8 cellular contexts compared by ENCODE assay signal in the genomic region with DNA sequence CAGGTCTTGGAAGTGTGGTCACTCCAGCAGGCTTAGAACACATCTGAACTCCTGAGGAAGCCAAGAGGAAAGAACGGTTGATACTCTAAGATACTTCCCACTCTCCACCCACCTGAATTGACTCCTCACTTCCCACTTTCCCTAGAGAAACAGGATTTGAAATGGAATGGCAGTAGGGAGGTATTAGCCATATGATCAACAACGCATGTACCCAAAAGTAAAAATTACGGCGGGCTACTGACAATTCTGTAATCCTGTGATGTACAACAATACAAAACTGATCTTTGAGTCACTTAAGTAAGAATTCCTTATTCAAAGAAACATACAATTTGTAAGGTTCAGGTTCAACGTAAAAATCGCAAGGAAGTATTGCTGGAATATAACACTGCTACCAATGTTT. TPM values are rescaled to one million over a fixed set of nuclear protein-coding genes. Genes with fewer than 3 reads are reported as not detected.
DNase-seq lines count a peak whose midpoint lies in the region; ATAC-seq and TF ChIP-seq lines count a peak whose summit lies in the region.

No MANE protein-coding gene starts in this region.

- peak overlapping the region in 1 of 10 donors; percentile 48 for H3K4me3 Mint-ChIP-seq in naive thymus-derived CD8-positive, alpha-beta T cell

- POLR2A ChIA-PET in naive thymus-derived CD8-positive, alpha-beta T cell (lab: Charles Lee): no interaction called here

- peak overlapping the region; percentile 88 for H3K4me3 ChIP-seq in HL-60 (replicated peaks; ENCODE audit: insufficient read depth, low read length)
- H3K4me3 ChIP-seq in subcutaneous abdominal adipose tissue (ENCODE audit: low read depth in 1 of 5, low read length in 5 of 5): peak overlapping the region; percentile 78 to 97 (median 89)

- peaks cover 0 to 3% (median 2%) of the 10 kb centered on the region in 3 donors for H3K36me3 Mint-ChIP-seq in naive thymus-derived CD8-positive, alpha-beta T cell

- TF ChIP-seq CTCF in HL-60 (IDR thresholded peaks at IDR 0.05; ENCODE audit: insufficient read depth, low read length): no peak

- no peaks in the 10 kb centered on the region for H3K27me3 ChIP-seq in HL-60 (ENCODE audit: insufficient read depth, poor library complexity, severe bottlenecking)
- H3K27me3 ChIP-seq in subcutaneous abdominal adipose tissue (ENCODE audit: control insufficient read depth in 5 of 5, insufficient read depth in 4 of 5, low read length in 5 of 5): no peaks in the 10 kb centered on the region

- peaks cover 0 to 3% (median 0%) of the 10 kb centered on the region in 9 donors for H3K9me3 Mint-ChIP-seq in naive thymus-derived CD8-positive, alpha-beta T cell

- peak overlapping the region; percentile 2 to 86 (median 50) for H3K9ac ChIP-seq in subcutaneous abdominal adipose tissue (ENCODE audit: low read length in 5 of 5)

- H3K27ac Mint-ChIP-seq in naive thymus-derived CD8-positive, alpha-beta T cell: no peak overlapping the region

- DNase-seq in HL-60 (ENCODE audit: low read depth in 1 of 2, low spot score in 1 of 2) (no peak), caudate nucleus (lab: John Stamatoyannopoulos, UW) (peak in 4 of 61 donors; percentile 28 to 56 (median 38)), kidney tubule cell (ENCODE audit: low spot score) (peak; percentile 20), NCI-H2171 treated with DMSO at 0.1 percent for 48 hours (lab: John Stamatoyannopoulos, UW) (no peak), NK-92 (lab: John Stamatoyannopoulos, UW; ENCODE audit: unreplicated experiment) (no peak)
- no peak for DNase-seq in naive thymus-derived CD8-positive, alpha-beta T cell

- peaks cover 0 to 16% (median 14%) of the 10 kb centered on the region in 5 donors for H3K36me3 ChIP-seq in subcutaneous abdominal adipose tissue (ENCODE audit: control insufficient read depth in 5 of 5, insufficient read depth in 5 of 5, low read length in 5 of 5)

- ATAC-seq in naive thymus-derived CD8-positive, alpha-beta T cell: no peak
- ATAC-seq in GM21381 (IDR thresholded peaks at IDR 0.05; ENCODE audit: unreplicated experiment): no peak

- H3K4me1 Mint-ChIP-seq in naive thymus-derived CD8-positive, alpha-beta T cell: peaks cover 5 to 16% (median 13%) of the 10 kb centered on the region in 4 donors

- H3K9me3 ChIP-seq in subcutaneous abdominal adipose tissue (ENCODE audit: control insufficient read depth in 5 of 5, low read length in 5 of 5): no peaks in the 10 kb centered on the region

- peaks cover 5 to 17% (median 13%) of the 10 kb centered on the region in 5 donors for H3K27me3 Mint-ChIP-seq in naive thymus-derived CD8-positive, alpha-beta T cell

- H3K27ac ChIP-seq in HL-60 (replicated peaks) (no peak overlapping the region), caudate nucleus (ENCODE audit: low read depth, low read length) (peak overlapping the region; percentile 94), subcutaneous abdominal adipose tissue (ENCODE audit: low read depth, low read length) (peak overlapping the region; percentile 95)

- peaks cover 2 to 49% (median 36%) of the 10 kb centered on the region in 5 donors for H3K4me1 ChIP-seq in subcutaneous abdominal adipose tissue (ENCODE audit: control insufficient read depth in 5 of 5, insufficient read depth in 5 of 5, low read length in 5 of 5)

RNA-seq across cellular contexts. Expression of gene SPRY2, which starts 3.2 kb away (rescaled TPM):
- under 1 TPM; 0.41 to 0.44 TPM for total RNA-seq in naive thymus-derived CD8-positive, alpha-beta T cell
- polyA plus RNA-seq in naive thymus-derived CD8-positive, alpha-beta T cell: under 1 TPM in 2 of 3 donors, not detected in 1; 0.60 to 0.72 TPM
